In the genomic region with DNA sequence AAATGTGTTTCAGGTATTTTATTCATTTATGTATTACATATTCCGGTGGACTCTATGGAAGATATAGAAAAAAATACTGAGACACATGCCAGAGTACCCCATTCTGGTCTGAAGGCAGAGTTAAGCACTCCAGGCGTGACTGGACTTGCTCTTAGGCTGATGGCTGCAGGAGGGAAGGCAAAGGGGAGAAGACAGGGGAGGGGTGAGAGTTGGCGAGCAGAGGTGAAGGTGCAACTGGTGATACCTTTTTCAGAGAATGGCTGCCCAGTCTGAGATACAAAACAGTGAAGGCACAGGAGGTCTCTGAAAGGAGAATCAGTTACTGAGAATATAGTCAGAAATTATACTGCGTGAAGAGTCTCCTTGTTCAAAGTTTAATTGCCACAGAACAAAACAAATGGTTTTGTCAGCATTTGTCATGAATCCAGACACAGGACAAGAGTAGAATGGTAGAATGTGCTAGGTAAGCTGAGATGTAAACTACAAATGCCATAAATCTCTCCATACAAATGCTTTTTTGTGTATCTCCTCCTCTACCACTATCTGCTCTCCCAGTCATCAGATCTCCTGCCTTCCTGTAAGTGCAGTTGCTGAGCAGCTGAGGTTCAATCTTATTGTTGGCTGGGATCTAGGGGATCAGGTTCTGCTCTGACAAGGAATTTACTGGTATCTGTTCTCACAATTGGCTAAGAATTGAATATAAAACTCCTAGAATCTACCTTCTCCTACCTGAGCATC, we compare ENCODE assay signal across 16 cellular contexts.
DNase-seq lines count a peak whose midpoint lies in the region; ATAC-seq, FAIRE-seq and TF ChIP-seq lines count a peak whose summit lies in the region.
"Had no signal": no experiment of that assay in that cellular context is flagged by ENCODE, and none has a peak within 500 bp of the region (broad histone marks: within the 10 kb centered on the region; RNA-seq: fewer than 3 reads in every experiment).

No MANE protein-coding gene starts in this region.

- FAIRE-seq in G401.6 (lab: Jason Lieb, UNC), result peak; percentile 47
- FAIRE-seq in bronchial epithelial cell (lab: Jason Lieb, UNC), result no peak
- FAIRE-seq: islet of Langerhans had no signal

- H3K27ac ChIP-seq in osteoblast (ENCODE audit: low read depth, low read length), result peak overlapping the region; percentile 26
- H3K27ac ChIP-seq: BLaER1 treated with 17β-estradiol and CSF1 and Interleukin-3, amounts not matched to agents 10 nM and 100 nM had no signal

- H3K4me3 ChIP-seq in bronchial epithelial cell (ENCODE audit: low read depth, low read length) (no peak overlapping the region), osteoblast (ENCODE audit: insufficient read depth, low read length) (no peak overlapping the region)
- H3K4me3 ChIP-seq: BLaER1 treated with 17β-estradiol and CSF1 and Interleukin-3, amounts not matched to agents 10 nM and 100 nM had no signal

- H3K4me2 ChIP-seq in osteoblast (ENCODE audit: insufficient read depth, low read length), result no peak overlapping the region
- H3K4me2 ChIP-seq: BLaER1 treated with 17β-estradiol and CSF1 and Interleukin-3, amounts not matched to agents 10 nM and 100 nM had no signal

- H3K27me3 ChIP-seq in bronchial epithelial cell (ENCODE audit: control insufficient read depth, insufficient read depth, low read length), result no peaks in the 10 kb centered on the region
- H3K27me3 ChIP-seq in osteoblast (ENCODE audit: insufficient read depth, low read length), result no peaks in the 10 kb centered on the region
- H3K27me3 ChIP-seq: BLaER1 treated with 17β-estradiol and CSF1 and Interleukin-3, amounts not matched to agents 10 nM and 100 nM had no signal

- peaks cover 17% of the 10 kb centered on the region for H4K20me1 ChIP-seq in osteoblast (ENCODE audit: insufficient read depth, low read length)

- peaks cover 100% of the 10 kb centered on the region for H3K79me2 ChIP-seq in osteoblast (ENCODE audit: insufficient read depth, low read length)

- peaks cover 52% of the 10 kb centered on the region for H3K4me1 ChIP-seq in osteoblast (ENCODE audit: insufficient read depth, low read length)

- DNase-seq in LHCN-M2 (ENCODE audit: low read depth), result peak; percentile 66
- DNase-seq in bronchial epithelial cell (ENCODE audit: low read depth), result peak; percentile 56
- DNase-seq in osteoblast (ENCODE audit: insufficient read length, low spot score, missing footprints), result no peak
- no peak for DNase-seq in activated T-cell treated with anti-CD3 and anti-CD28 coated beads for 4 hours
- DNase-seq in activated naive CD4-positive, alpha-beta T cell (lab: John Stamatoyannopoulos, UW), result no peak
- DNase-seq: activated CD4-positive, alpha-beta T cell treated with anti-CD3 and anti-CD28 coated beads for 1 hour; activated T-cell treated with anti-CD3 and anti-CD28 coated beads, Interleukin-2, amount 50 U/mL, for 24 hours; GDM1; NCI-H2029 treated with DMSO at 0.1 percent for 48 hours; OCI-M1; right cardiac atrium; T-helper 1 cell had no signal

- H2AFZ ChIP-seq in osteoblast (ENCODE audit: low read length), result no peak overlapping the region

- H3K36me3 ChIP-seq in bronchial epithelial cell (ENCODE audit: control insufficient read depth, insufficient read depth, low read length) (no peaks in the 10 kb centered on the region), osteoblast (ENCODE audit: insufficient read depth, low read length) (no peaks in the 10 kb centered on the region)
- H3K36me3 ChIP-seq: BLaER1 treated with 17β-estradiol and CSF1 and Interleukin-3, amounts not matched to agents 10 nM and 100 nM had no signal

- TF ChIP-seq CTCF in bronchial epithelial cell (IDR thresholded peaks at IDR 0.05; ENCODE audit: insufficient read depth, low read length, severe bottlenecking), result no peak
- no peak for TF ChIP-seq CTCF in osteoblast (IDR thresholded peaks at IDR 0.05; ENCODE audit: extremely low read depth, low read depth, low read length)

- no peak for ATAC-seq in GM21515 (IDR thresholded peaks at IDR 0.05; ENCODE audit: unreplicated experiment)
- ATAC-seq: right cardiac atrium had no signal

- H3K9me3 ChIP-seq in osteoblast (ENCODE audit: low read depth, low read length), result no peaks in the 10 kb centered on the region
- H3K9me3 ChIP-seq: BLaER1 treated with 17β-estradiol and CSF1 and Interleukin-3, amounts not matched to agents 10 nM and 100 nM had no signal

Comparison
In these comparisons a context has a peak if more than half of its experiments do, and no peak if none do; other contexts are left out.
1. DNase-seq: peak in LHCN-M2 (single experiment) and bronchial epithelial cell (single experiment); none in osteoblast (single experiment), activated T-cell treated with anti-CD3 and anti-CD28 coated beads for 4 hours (single experiment) and activated naive CD4-positive, alpha-beta T cell (0 of 4).